In the genomic region with DNA sequence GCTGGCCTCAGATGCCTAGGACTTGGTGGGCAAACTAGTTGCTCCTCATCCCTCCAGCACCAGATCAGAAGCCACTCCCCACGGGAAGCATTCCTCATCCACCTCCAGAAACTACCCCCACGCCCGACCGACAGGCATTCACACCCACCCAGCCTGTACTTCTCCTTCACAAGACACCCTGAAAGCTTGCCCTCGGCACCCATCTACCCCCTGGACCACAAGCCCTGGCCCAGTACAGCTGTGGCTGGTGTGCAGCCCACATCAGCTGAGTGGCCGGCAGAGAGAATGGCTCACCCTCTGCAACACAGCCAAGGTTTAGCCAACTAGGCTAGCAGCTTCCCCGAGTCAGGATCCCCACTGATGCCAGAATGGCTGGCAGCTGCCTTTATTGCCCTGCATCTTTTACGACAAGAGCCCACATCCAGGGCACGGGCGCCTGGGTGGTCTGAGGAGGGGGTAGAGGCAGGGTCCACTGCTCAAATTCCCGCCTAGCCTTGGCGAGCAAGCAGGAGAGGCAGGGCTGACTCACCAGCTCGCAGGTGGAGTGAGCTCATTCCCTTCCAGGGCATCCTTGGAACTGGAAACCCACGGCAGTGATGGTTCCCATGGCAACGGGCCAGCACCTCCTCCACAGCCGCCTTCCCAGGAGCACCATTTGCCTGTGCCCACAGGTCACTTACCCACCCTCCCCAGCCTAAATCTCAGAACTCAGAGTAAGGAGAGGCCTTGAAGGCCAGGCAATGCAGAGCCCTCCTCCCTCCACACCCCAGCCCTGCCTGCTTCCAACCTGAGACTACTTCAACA, we compare ENCODE assay signal across 11 cellular contexts. TPM values are rescaled to one million over a fixed set of nuclear protein-coding genes. Genes with fewer than 3 reads are reported as not detected.
A peak's percentile ranks its signal among the peaks of the same experiment; 100 is the strongest.
DNase-seq lines count a peak whose midpoint lies in the region; ATAC-seq, FAIRE-seq and TF ChIP-seq lines count a peak whose summit lies in the region.
"Had no signal": no experiment of that assay in that cellular context is flagged by ENCODE, and none has a peak within 500 bp of the region (broad histone marks: within the 10 kb centered on the region; RNA-seq: fewer than 3 reads in every experiment).

No MANE protein-coding gene starts in this region.

- CTCF ChIA-PET in A549 (lab: Yijun Ruan, JAX) (interaction anchor here (1.2 to 8.8 kb wide), 2 partner anchors 14 to 22 kb away, joined by 4 to 74 read pairs; no protein-coding TSS in a partner anchor), HEK293T (lab: Yijun Ruan, JAX) (no interaction called here)

- no peak for FAIRE-seq in A549 (lab: Jason Lieb, UNC)

- peak overlapping the region; percentile 41 for H3K4me2 ChIP-seq in A549

- TF ChIP-seq CTCF in A549 (IDR thresholded peaks at IDR 0.05), result no peak

- H3K9me3 ChIP-seq in A549, result no peaks in the 10 kb centered on the region
- no peaks in the 10 kb centered on the region for H3K9me3 ChIP-seq in adipocyte (ENCODE audit: control insufficient read depth, low read length)

- peak in 1 of 2 experiments; percentile 70 for DNase-seq in A549 (ENCODE audit: low read depth in 1 of 2, low spot score in 1 of 2)
- peak; percentile 27 for DNase-seq in HEK293T (ENCODE audit: extremely low spot score)
- DNase-seq in adipocyte (ENCODE audit: low read depth), result peak; percentile 27
- DNase-seq in kidney tubule cell (ENCODE audit: low spot score), result peak; percentile 90
- no peak for DNase-seq in COLO829 (ENCODE audit: low spot score)
- DNase-seq in UCSD-AML1 (lab: John Stamatoyannopoulos, UW; ENCODE audit: unreplicated experiment), result no peak
- DNase-seq: activated naive CD4-positive, alpha-beta T cell treated with anti-CD3 and anti-CD28 coated beads, Interleukin-2, amount 50 U/mL, for 16 hours; DND-41 had no signal

- no peak for TF ChIP-seq RAD21 in A549 (conservative IDR thresholded peaks at IDR 0.05 in 1 of 2, IDR thresholded peaks at IDR 0.05 in 1 of 2)

- H3K9ac ChIP-seq in adipocyte (ENCODE audit: low read length), result no peak overlapping the region

- peak overlapping the region in 1 of 2 experiments; percentile 46; a peak in 2 of 6 replicates for H3K27ac ChIP-seq in A549

- TF ChIP-seq EP300 in A549 (IDR thresholded peaks at IDR 0.05), result no peak

- H3K4me3 ChIP-seq in A549 (no peak overlapping the region), adipocyte (ENCODE audit: low read length) (no peak overlapping the region)

- H3K36me3 ChIP-seq in adipocyte (ENCODE audit: control insufficient read depth, insufficient read depth, low read length, severe bottlenecking), result peaks cover 14% of the 10 kb centered on the region

- ATAC-seq in A549, result peak; percentile 48 to 54; a peak in 5 of 6 replicates
- no peak for ATAC-seq in HG02884 (IDR thresholded peaks at IDR 0.05; ENCODE audit: unreplicated experiment)
- ATAC-seq in GM19351 (IDR thresholded peaks at IDR 0.05; ENCODE audit: unreplicated experiment), result no peak
- ATAC-seq: left colon had no signal

- no peaks in the 10 kb centered on the region for H3K27me3 ChIP-seq in adipocyte (replicated peaks; ENCODE audit: control insufficient read depth, insufficient read depth, low read length)

- TF ChIP-seq POLR2A in A549 (IDR thresholded peaks at IDR 0.05; ENCODE audit: low read length), result no peak

- POLR2A ChIA-PET in A549 (lab: Yijun Ruan, JAX) (interaction anchor here (0.8 kb wide), 1 partner anchor 10 kb away, joined by 3 read pairs; no protein-coding TSS in a partner anchor), HEK293T (lab: Yijun Ruan, JAX) (interaction anchor here (1.0 kb wide), 1 partner anchor 14 kb away, joined by 3 read pairs; no protein-coding TSS in a partner anchor)

- H3K4me1 ChIP-seq in A549 (peaks cover 100% of the 10 kb centered on the region), adipocyte (ENCODE audit: control insufficient read depth, insufficient read depth, low read length) (peaks cover 43% of the 10 kb centered on the region)

- 61% methylated on average over 14 of the region's 16 CpGs for WGBS in A549 (ENCODE audit: missing lambda C conversion rate)

TF ChIP-seq in A549, 52 proteins besides CTCF, POLR2A, EP300 and RAD21:
- TF ChIP-seq PHF8 (IDR thresholded peaks at IDR 0.05; ENCODE audit: borderline replicate concordance, low read depth) (no peak), FOSL2 (IDR thresholded peaks at IDR 0.05) (no peak), FOSL2 (CRISPR knock-in tag; IDR thresholded peaks at IDR 0.05) (peak; percentile 33)

TF ChIP-seq in HEK293T, 16 proteins besides CTCF, POLR2A, EP300 and RAD21:
- TF ChIP-seq FOXM1 (IDR thresholded peaks at IDR 0.05; ENCODE audit: borderline replicate concordance) (no peak), BHLHE40 (IDR thresholded peaks at IDR 0.05; ENCODE audit: borderline replicate concordance) (no peak), ELF4 (IDR thresholded peaks at IDR 0.05) (no peak), L3MBTL2 (conservative IDR thresholded peaks at IDR 0.05) (no peak), FOXA1 (IDR thresholded peaks at IDR 0.05) (no peak), SUZ12 (IDR thresholded peaks at IDR 0.05) (no peak), NFRKB (IDR thresholded peaks at IDR 0.05) (no peak), FOXK2 (IDR thresholded peaks at IDR 0.05) (no peak), LEF1 (IDR thresholded peaks at IDR 0.05; ENCODE audit: borderline replicate concordance) (no peak), HDGF (IDR thresholded peaks at IDR 0.05; ENCODE audit: borderline replicate concordance) (no peak)

RNA-seq across cellular contexts. Expression of a gene that starts 17.1 kb away (rescaled TPM):
- polyA plus RNA-seq in A549 (2011; rRNA removed) (207 and 208 TPM in 2 replicates), A549 (2017; fragmentation: RNase III; extraction: RNeasy Plus Mini Kit Qiagen cat#74134 plus additional on column Dnase treatment) (245 to 269 TPM (median 252 TPM) in 3 replicates)
- polyA plus RNA-seq in A549 (2012; cell fraction: cytosol; rRNA removed), result 265 and 286 TPM in 2 replicates
- 559 and 760 TPM in 2 replicates for polyA plus RNA-seq in A549 (2012; cell fraction: nucleus; rRNA removed)
- polyA minus RNA-seq in A549 (2011; rRNA and poly(A)+ RNA removed), result 580 and 586 TPM in 2 replicates

Comparison
In these comparisons a context has a peak if more than half of its experiments do, and no peak if none do; other contexts are left out.
1. ATAC-seq: peak in A549 (2 of 2); none in HG02884 (single experiment) and GM19351 (single experiment).
2. DNase-seq: peak in HEK293T (single experiment), adipocyte (single experiment) and kidney tubule cell (single experiment); none in COLO829 (single experiment) and UCSD-AML1 (single experiment).